ENCODE assay signal across 2 cellular contexts in the genomic region with DNA sequence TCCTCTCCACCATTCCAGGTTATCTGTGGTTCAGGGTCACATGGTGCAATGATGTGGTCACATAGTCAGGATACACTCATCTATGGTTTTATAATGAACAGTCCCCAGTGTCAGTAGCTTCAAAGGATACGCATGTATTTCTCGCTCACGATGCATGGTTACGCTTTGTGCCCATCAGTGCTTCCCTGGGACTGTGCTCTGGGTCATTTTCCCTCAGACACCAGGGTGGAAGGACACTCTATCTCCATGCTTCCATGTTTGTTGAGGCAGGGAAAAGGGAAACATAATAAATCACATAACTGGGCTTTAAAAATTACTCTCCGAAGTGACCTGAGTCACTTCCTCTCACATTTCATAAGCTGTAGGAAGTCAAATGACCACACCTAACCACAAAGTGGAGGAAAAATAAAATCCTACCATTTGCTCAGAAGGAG.
A peak's percentile ranks its signal among the peaks of the same experiment; 100 is the strongest.
TF ChIP-seq lines count a peak whose summit lies in the region.

No MANE protein-coding gene starts in this region.

TF ChIP-seq in HCT116, 20 proteins besides CTCF, POLR2A, EP300 and RAD21 (continued from another document):
- TF ChIP-seq REST (IDR thresholded peaks at IDR 0.05; ENCODE audit: low read depth): no peak
- peak; percentile 5 for TF ChIP-seq YY1 (IDR thresholded peaks at IDR 0.05; ENCODE audit: extremely low read depth, insufficient replicate concordance, low read depth, low read length)
- peak; percentile 22; the same call in 1 of the 2 replicates for TF ChIP-seq ATF3 (IDR thresholded peaks at IDR 0.05)
- no peak for TF ChIP-seq EZH2 (IDR thresholded peaks at IDR 0.05)
- peak; percentile 81 for TF ChIP-seq SP1 (IDR thresholded peaks at IDR 0.05; ENCODE audit: low read depth)
- no peak for TF ChIP-seq SRF (IDR thresholded peaks at IDR 0.05; ENCODE audit: low read depth)
- peak; percentile 61; the same call in 1 of the 2 replicates for TF ChIP-seq SIN3A (IDR thresholded peaks at IDR 0.05; ENCODE audit: low read depth)
- TF ChIP-seq CBX3 (IDR thresholded peaks at IDR 0.05; ENCODE audit: low read depth): peak; percentile 91
- TF ChIP-seq, protein P1, sequence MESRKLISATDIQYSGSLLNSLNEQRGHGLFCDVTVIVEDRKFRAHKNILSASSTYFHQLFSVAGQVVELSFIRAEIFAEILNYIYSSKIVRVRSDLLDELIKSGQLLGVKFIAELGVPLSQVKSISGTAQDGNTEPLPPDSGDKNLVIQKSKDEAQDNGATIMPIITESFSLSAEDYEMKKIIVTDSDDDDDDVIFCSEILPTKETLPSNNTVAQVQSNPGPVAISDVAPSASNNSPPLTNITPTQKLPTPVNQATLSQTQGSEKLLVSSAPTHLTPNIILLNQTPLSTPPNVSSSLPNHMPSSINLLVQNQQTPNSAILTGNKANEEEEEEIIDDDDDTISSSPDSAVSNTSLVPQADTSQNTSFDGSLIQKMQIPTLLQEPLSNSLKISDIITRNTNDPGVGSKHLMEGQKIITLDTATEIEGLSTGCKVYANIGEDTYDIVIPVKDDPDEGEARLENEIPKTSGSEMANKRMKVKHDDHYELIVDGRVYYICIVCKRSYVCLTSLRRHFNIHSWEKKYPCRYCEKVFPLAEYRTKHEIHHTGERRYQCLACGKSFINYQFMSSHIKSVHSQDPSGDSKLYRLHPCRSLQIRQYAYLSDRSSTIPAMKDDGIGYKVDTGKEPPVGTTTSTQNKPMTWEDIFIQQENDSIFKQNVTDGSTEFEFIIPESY (IDR thresholded peaks at IDR 0.05; ENCODE audit: extremely low read depth, insufficient replicate concordance, low read length): no peak
- no peak for TF ChIP-seq EZH2phosphoT487 (IDR thresholded peaks at IDR 0.05; ENCODE audit: borderline replicate concordance)
- TF ChIP-seq MAX (IDR thresholded peaks at IDR 0.05): peak; percentile 77
- TF ChIP-seq TCF7L2 (IDR thresholded peaks at IDR 0.05; ENCODE audit: borderline replicate concordance, extremely low read depth, insufficient read depth, insufficient read length): no peak
- TF ChIP-seq FOSL1 (IDR thresholded peaks at IDR 0.05; ENCODE audit: low read depth): peak; percentile 83

TF ChIP-seq in SK-N-SH, 30 proteins besides CTCF, POLR2A, EP300 and RAD21 (continued from another document):
- TF ChIP-seq, protein P2, sequence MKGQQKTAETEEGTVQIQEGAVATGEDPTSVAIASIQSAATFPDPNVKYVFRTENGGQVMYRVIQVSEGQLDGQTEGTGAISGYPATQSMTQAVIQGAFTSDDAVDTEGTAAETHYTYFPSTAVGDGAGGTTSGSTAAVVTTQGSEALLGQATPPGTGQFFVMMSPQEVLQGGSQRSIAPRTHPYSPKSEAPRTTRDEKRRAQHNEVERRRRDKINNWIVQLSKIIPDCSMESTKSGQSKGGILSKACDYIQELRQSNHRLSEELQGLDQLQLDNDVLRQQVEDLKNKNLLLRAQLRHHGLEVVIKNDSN (IDR thresholded peaks at IDR 0.05; ENCODE audit: borderline replicate concordance, low read depth): 0 out of 2 replicates have a peak, but pooled peaks have one; percentile 14
- no peak for TF ChIP-seq RXRA (IDR thresholded peaks at IDR 0.05; ENCODE audit: borderline replicate concordance, low read depth)
